Comparison of ENCODE assay signal across 35 cellular contexts in genomic region chr17:8925808-8926207, GRCh38. TPM values are rescaled to one million over a fixed set of nuclear protein-coding genes. Genes with fewer than 3 reads are reported as not detected.
"Had no signal": no experiment of that assay in that cellular context is flagged by ENCODE, and none has a peak within 500 bp of the region (broad histone marks: within the 10 kb centered on the region; RNA-seq: fewer than 3 reads in every experiment).

No MANE protein-coding gene starts in this region.

- FAIRE-seq: RCC 7860 had no signal

- H3K36me3 Mint-ChIP-seq: brain had no signal

- H3K4me3 ChIP-seq: adrenal gland, MG63, PC-9 had no signal

- H2AFZ ChIP-seq: PC-9 had no signal

- H3K4me1 ChIP-seq: adrenal gland had no signal

- H3K27ac Mint-ChIP-seq: activated naive CD4-positive, alpha-beta T cell treated with anti-CD3 and anti-CD28 coated beads for 36 hours; activated naive CD4-positive, alpha-beta T cell treated with anti-CD3 and anti-CD28 coated beads, Interleukin-2, amount 50 U/mL, for 72 hours; activated T-helper 1 cell treated with anti-CD3 and anti-CD28 coated beads, Interleukin-12 subunit alpha, Interleukin-12 subunit beta, Interleukin-2, Interleukin-4 antibody, amounts not matched to agents 30 ng/mL and 10 ng/mL and 1 ng/mL, durations not matched to agents 14 hours and 24 hours and 36 hours; brain had no signal

- H3K27me3 ChIP-seq: adrenal gland, MG63 had no signal

- DNase-seq: activated CD4-positive, alpha-beta T cell treated with anti-CD3 and anti-CD28 coated beads for 1 hour; activated CD4-positive, alpha-beta T cell treated with anti-CD3 and anti-CD28 coated beads for 48 hours; activated CD4-positive, alpha-beta T cell treated with anti-CD3 and anti-CD28 coated beads, Interleukin-2, amount 50 U/mL, for 48 hours; activated CD4-positive, CD25-positive, alpha-beta regulatory T cell; activated CD8-positive, alpha-beta memory T cell treated with anti-CD3 and anti-CD28 coated beads, Interleukin-2, amount 50 U/mL, for 4 hours; activated gamma-delta T cell treated with Interleukin-2 at 50 U/mL for 16 hours; activated naive CD4-positive, alpha-beta T cell treated with anti-CD3 and anti-CD28 coated beads for 36 hours; activated T-cell treated with anti-CD3 and anti-CD28 coated beads for 4 hours; activated T-cell treated with anti-CD3 and anti-CD28 coated beads, Interleukin-2, amount 50 U/mL, for 4 hours; adrenal gland; anterior cingulate cortex; central memory CD4-positive, alpha-beta T cell; Kasumi-1; MG63; NCI-H1048; NCI-H1436 treated with DMSO at 0.1 percent for 48 hours; NCI-H1694 treated with DMSO at 0.1 percent for 48 hours; NCI-H2029 treated with DMSO at 0.1 percent for 48 hours; NCI-H2107; NCI-H2171; NCI-H510A; NCI-H526; NCI-H748 treated with DMSO at 0.1 percent for 48 hours; PC-9; SW 1271; T-helper 1 cell; T-helper 9 cell had no signal

- H3K4me3 Mint-ChIP-seq: activated naive CD4-positive, alpha-beta T cell treated with anti-CD3 and anti-CD28 coated beads for 36 hours; activated T-cell treated with anti-CD3 and anti-CD28 coated beads, Interleukin-2, amount 50 U/mL, for 4 hours; activated T-helper 1 cell treated with anti-CD3 and anti-CD28 coated beads, Interleukin-12 subunit alpha, Interleukin-12 subunit beta, Interleukin-2, Interleukin-4 antibody, amounts not matched to agents 30 ng/mL and 10 ng/mL and 1 ng/mL, durations not matched to agents 14 hours and 24 hours and 36 hours; brain had no signal

- H3K36me3 ChIP-seq: adrenal gland, MG63 had no signal

- H3K27ac ChIP-seq: adrenal gland, PC-9, RWPE1, VCaP had no signal

- H3K4me1 Mint-ChIP-seq: brain had no signal

- H3K4me2 ChIP-seq: PC-9 had no signal

- H3K27me3 Mint-ChIP-seq: brain had no signal

RNA-seq across cellular contexts. Expression of gene PIK3R5, which starts 39.7 kb away (rescaled TPM):
- total RNA-seq: chondrocyte, PC-9 had no signal

RNA-seq across cellular contexts. Expression of gene PIK3R6, which starts 58.3 kb away (rescaled TPM):
- total RNA-seq: chondrocyte, OCI-LY7, PC-9 had no signal
